Comparison of ENCODE assay signal across 12 cellular contexts in the genomic region with DNA sequence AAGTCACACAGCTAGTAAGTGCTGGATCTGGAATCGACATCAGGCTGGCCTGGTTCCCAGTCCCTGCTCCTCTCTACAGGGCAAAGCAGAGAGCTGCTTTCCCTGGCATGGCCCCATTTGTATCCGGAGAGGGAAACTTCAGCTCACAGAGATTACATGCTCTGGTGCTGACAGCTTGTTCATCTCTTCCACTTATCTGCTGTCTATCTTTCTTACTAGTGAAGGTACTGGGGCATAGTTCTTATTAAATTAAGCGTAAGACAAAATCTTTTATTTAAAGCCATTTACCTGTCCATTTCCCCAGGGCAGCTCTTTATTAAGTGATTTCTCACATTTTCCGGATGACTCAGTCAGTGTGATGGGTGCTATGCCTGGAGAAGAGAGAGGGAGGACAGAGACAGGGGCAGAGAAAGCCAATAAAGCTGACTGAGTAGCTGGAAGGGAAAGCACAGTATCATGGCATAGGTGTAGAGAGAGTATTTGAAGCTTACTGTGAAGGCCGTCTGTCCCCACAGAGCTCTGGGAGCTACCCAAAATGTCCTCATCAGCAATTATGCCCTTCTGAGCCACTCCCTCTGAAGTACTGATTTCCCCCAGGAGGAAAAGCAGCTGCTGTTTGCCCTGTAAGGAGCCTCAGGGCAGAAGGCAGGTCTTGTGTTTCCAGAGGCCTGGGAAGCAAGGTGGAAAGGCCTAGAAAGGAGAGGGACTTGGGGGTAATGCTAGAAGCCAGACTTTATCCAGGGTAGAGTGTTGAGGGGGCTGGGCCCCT. TPM values are rescaled to one million over a fixed set of nuclear protein-coding genes. Genes with fewer than 3 reads are reported as not detected.
DNase-seq lines count a peak whose midpoint lies in the region; ATAC-seq and TF ChIP-seq lines count a peak whose summit lies in the region.
"Had no signal": no experiment of that assay in that cellular context is flagged by ENCODE, and none has a peak within 500 bp of the region (broad histone marks: within the 10 kb centered on the region; RNA-seq: fewer than 3 reads in every experiment).

No MANE protein-coding gene starts in this region.

- ATAC-seq in Right ventricle myocardium superior (ENCODE audit: poor library complexity) = peak; percentile 91
- no peak for ATAC-seq in GM21529 (IDR thresholded peaks at IDR 0.05; ENCODE audit: unreplicated experiment)
- ATAC-seq in gastroesophageal sphincter = no peak
- no peak for ATAC-seq in HG02938 (IDR thresholded peaks at IDR 0.05; ENCODE audit: unreplicated experiment)
- ATAC-seq: GM23338 had no signal

- TF ChIP-seq CTCF in spleen (IDR thresholded peaks at IDR 0.05 in 8 of 11, conservative IDR thresholded peaks at IDR 0.05 in 3 of 11) (peak in 1 of 11 experiments; percentile 15), gastroesophageal sphincter (IDR thresholded peaks at IDR 0.05) (no peak)

- H3K4me1 ChIP-seq in spleen = peaks cover 0 to 35% (median 23%) of the 10 kb centered on the region in 6 donors
- peaks cover 0 to 13% (median 0%) of the 10 kb centered on the region in 3 donors for H3K4me1 ChIP-seq in gastroesophageal sphincter

- H3K27me3 ChIP-seq in spleen (replicated peaks in 1 of 7) (no peaks in the 10 kb centered on the region), gastroesophageal sphincter (no peaks in the 10 kb centered on the region)
- H3K27me3 ChIP-seq: esophagus squamous epithelium, vagina had no signal

- no peak for TF ChIP-seq POLR2A in spleen (IDR thresholded peaks at IDR 0.05)
- TF ChIP-seq POLR2A in gastroesophageal sphincter (IDR thresholded peaks at IDR 0.05) = no peak

- DNase-seq in NCI-H1417 (lab: John Stamatoyannopoulos, UW) (peak; percentile 36 to 71 (median 45)), NCI-H1417 treated with DMSO at 0.1 percent for 48 hours (lab: John Stamatoyannopoulos, UW) (no peak), amniotic epithelial cell (ENCODE audit: low read depth) (peak; percentile 27), Right ventricle myocardium superior (peak; percentile 87), spleen (no peak)
- DNase-seq: esophagus squamous epithelium, retina had no signal

- H3K36me3 ChIP-seq in spleen (no peaks in the 10 kb centered on the region), gastroesophageal sphincter (no peaks in the 10 kb centered on the region)
- H3K36me3 ChIP-seq: esophagus squamous epithelium, vagina had no signal

- H3K9me3 ChIP-seq in spleen = no peaks in the 10 kb centered on the region
- H3K9me3 ChIP-seq in gastroesophageal sphincter = no peaks in the 10 kb centered on the region
- H3K9me3 ChIP-seq: esophagus squamous epithelium, vagina had no signal

- TF ChIP-seq EP300 in gastroesophageal sphincter (IDR thresholded peaks at IDR 0.05) = no peak

- H3K27ac ChIP-seq in spleen (peak overlapping the region in 7 of 8 donors; percentile 6 to 68 (median 47)), gastroesophageal sphincter (no peak overlapping the region)
- H3K27ac ChIP-seq: vagina had no signal

- 57 to 83% (median 72%) methylated on average over 5 of the region's 5 CpGs for WGBS in spleen, 5 donors
- WGBS in gastroesophageal sphincter (ENCODE audit: low coverage in 1 of 2), 2 donors = 34 to 63% methylated on average over 3 to 4 of the region's 5 CpGs

- intact Hi-C loops in Right ventricle myocardium superior (cut with DNase I) = no loop called here
- intact Hi-C loops in spleen (cut with DNase I; ENCODE audit: low total_unique reads) = no loop called here

- no peak overlapping the region for H3K4me3 ChIP-seq in spleen
- no peak overlapping the region for H3K4me3 ChIP-seq in gastroesophageal sphincter
- H3K4me3 ChIP-seq: esophagus squamous epithelium, GM23338, vagina had no signal

RNA-seq across cellular contexts. Expression of gene EPAS1, which starts 44.1 kb away (rescaled TPM):
- total RNA-seq in Right ventricle myocardium superior (200 TPM), spleen (100 to 1,000 TPM; 145 to 330 (median 233) TPM), gastroesophageal sphincter (100 to 1,000 TPM; 101 to 152 (median 131) TPM)
- 10 to 100 TPM; 30.5 to 58.1 (median 38.5) TPM for polyA plus RNA-seq in spleen

Comparison
In these comparisons a context has a peak if more than half of its experiments do, and no peak if none do; other contexts are left out.
1. DNase-seq: peak in NCI-H1417 (3 of 3), amniotic epithelial cell (single experiment) and Right ventricle myocardium superior (single experiment); none in NCI-H1417 treated with DMSO at 0.1 percent for 48 hours (single experiment) and spleen (single experiment).
2. H3K27ac ChIP-seq: peak in spleen (7 of 8); none in gastroesophageal sphincter (0 of 4).